Comparison of ENCODE assay signal across 14 cellular contexts in the genomic region with DNA sequence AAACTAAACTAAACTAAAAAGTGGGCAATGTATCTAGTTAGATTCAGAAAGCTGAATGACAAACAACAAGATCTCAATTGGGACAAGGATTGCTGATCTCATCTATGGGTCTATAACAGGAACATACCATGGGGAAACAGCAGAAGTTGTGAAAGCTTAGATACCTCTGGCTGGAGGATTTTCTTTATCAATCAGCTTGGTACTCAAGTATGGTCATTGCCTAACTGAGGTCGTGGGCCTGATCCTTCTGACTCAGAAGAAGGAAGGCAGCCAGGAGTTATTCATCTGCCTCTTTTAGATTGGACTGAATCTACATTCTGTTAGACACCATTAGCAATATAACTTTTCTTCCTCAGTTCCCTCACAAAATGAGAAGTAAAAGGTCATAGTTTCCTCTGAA. TPM values are rescaled to one million over a fixed set of nuclear protein-coding genes. Genes with fewer than 3 reads are reported as not detected.
A peak's percentile ranks its signal among the peaks of the same experiment; 100 is the strongest.
DNase-seq lines count a peak whose midpoint lies in the region; ATAC-seq, FAIRE-seq and TF ChIP-seq lines count a peak whose summit lies in the region.
"Had no signal": no experiment of that assay in that cellular context is flagged by ENCODE, and none has a peak within 500 bp of the region (broad histone marks: within the 10 kb centered on the region; RNA-seq: fewer than 3 reads in every experiment).

No MANE protein-coding gene starts in this region.

- H4K20me1 ChIP-seq in endothelial cell of umbilical vein (replicated peaks; ENCODE audit: control insufficient read depth, extremely low read depth, insufficient read depth, low read length): no peaks in the 10 kb centered on the region

- ATAC-seq in activated CD8-positive, alpha-beta T cell treated with anti-CD3 and anti-CD28 coated beads for 36 hours: peak; percentile 22
- no peak for ATAC-seq in activated CD8-positive, alpha-beta T cell treated with anti-CD3 and anti-CD28 coated beads, Interleukin-2, amount 10 ng/mL, durations not matched to agents 7 days and 5 days
- ATAC-seq in gastrocnemius medialis (peak; percentile 80 to 94), HG03045 (IDR thresholded peaks at IDR 0.05; ENCODE audit: unreplicated experiment) (no peak), HG03095 (IDR thresholded peaks at IDR 0.05; ENCODE audit: unreplicated experiment) (no peak)

- H3K9ac ChIP-seq in endothelial cell of umbilical vein (replicated peaks; ENCODE audit: extremely low read depth, insufficient read depth, low read length): no peak overlapping the region

- H3K36me3 ChIP-seq in endothelial cell of umbilical vein (ENCODE audit: control insufficient read depth in 2 of 2, extremely low read depth in 1 of 2, insufficient read depth in 2 of 2, low read length in 2 of 2) (no peaks in the 10 kb centered on the region), gastrocnemius medialis (no peaks in the 10 kb centered on the region)
- H3K36me3 ChIP-seq: upper lobe of left lung had no signal

- no peak overlapping the region for H3K4me3 ChIP-seq in endothelial cell of umbilical vein (replicated peaks in 1 of 3; ENCODE audit: insufficient read depth in 1 of 3, low read depth in 1 of 3, low read length in 3 of 3)
- no peak overlapping the region for H3K4me3 ChIP-seq in gastrocnemius medialis
- H3K4me3 ChIP-seq: upper lobe of left lung had no signal

- H3K4me3 Mint-ChIP-seq in activated CD8-positive, alpha-beta T cell treated with anti-CD3 and anti-CD28 coated beads for 36 hours: no peak overlapping the region
- no peak overlapping the region for H3K4me3 Mint-ChIP-seq in activated CD8-positive, alpha-beta T cell treated with anti-CD3 and anti-CD28 coated beads, Interleukin-2, amount 10 ng/mL, durations not matched to agents 7 days and 5 days
- H3K4me3 Mint-ChIP-seq: mesothelial cell of epicardium had no signal

- no peak overlapping the region for H2AFZ ChIP-seq in endothelial cell of umbilical vein (ENCODE audit: low read depth, low read length)

- H3K27me3 ChIP-seq in endothelial cell of umbilical vein (ENCODE audit: control insufficient read depth in 2 of 2, insufficient read depth in 2 of 2, low read length in 2 of 2): no peaks in the 10 kb centered on the region
- H3K27me3 ChIP-seq in gastrocnemius medialis: no peaks in the 10 kb centered on the region
- H3K27me3 ChIP-seq: upper lobe of left lung had no signal

- H3K36me3 Mint-ChIP-seq in activated CD8-positive, alpha-beta T cell treated with anti-CD3 and anti-CD28 coated beads for 36 hours (ENCODE audit: low read depth): no peaks in the 10 kb centered on the region
- H3K36me3 Mint-ChIP-seq in activated CD8-positive, alpha-beta T cell treated with anti-CD3 and anti-CD28 coated beads, Interleukin-2, amount 10 ng/mL, durations not matched to agents 7 days and 5 days (ENCODE audit: low read depth): peaks cover 3% of the 10 kb centered on the region

- in situ Hi-C loops in gastrocnemius medialis (cut with MboI; ENCODE audit: low sequenced_read_pairs in 4 of 4): loop anchor here in 2 of 4 donors (25.0 kb wide), 2 partner anchors 402 to 527 kb away; a partner anchor contains a TSS

- TF ChIP-seq CTCF in activated CD8-positive, alpha-beta T cell treated with anti-CD3 and anti-CD28 coated beads for 36 hours (IDR thresholded peaks at IDR 0.05): no peak
- TF ChIP-seq CTCF in endothelial cell of umbilical vein (IDR thresholded peaks at IDR 0.05; ENCODE audit: extremely low read depth in 1 of 2, insufficient read depth in 1 of 2, low read depth in 1 of 2, low read length in 2 of 2) (no peak), gastrocnemius medialis (IDR thresholded peaks at IDR 0.05 in 4 of 5, conservative IDR thresholded peaks at IDR 0.05 in 1 of 5) (no peak)

- H3K9me3 ChIP-seq in endothelial cell of umbilical vein (replicated peaks; ENCODE audit: control insufficient read depth, insufficient read depth, low read length): no peaks in the 10 kb centered on the region
- H3K9me3 ChIP-seq in gastrocnemius medialis: no peaks in the 10 kb centered on the region
- H3K9me3 ChIP-seq: upper lobe of left lung had no signal

- POLR2A ChIA-PET in activated CD8-positive, alpha-beta T cell treated with anti-CD3 and anti-CD28 coated beads for 36 hours (lab: Charles Lee): interaction anchor here (0.7 kb wide), 1 partner anchor 29 kb away, joined by 3 read pairs; no protein-coding TSS in a partner anchor
- POLR2A ChIA-PET in activated CD8-positive, alpha-beta T cell treated with anti-CD3 and anti-CD28 coated beads, Interleukin-2, amount 10 ng/mL, durations not matched to agents 7 days and 5 days (lab: Charles Lee): no interaction called here
- POLR2A ChIA-PET in endothelial cell of umbilical vein (lab: Charles Lee): interaction anchor here (0.6 to 1.1 kb wide), 2 partner anchors 11 to 17 kb away, joined by 3 to 5 read pairs; no protein-coding TSS in a partner anchor

- FAIRE-seq in endothelial cell of umbilical vein (lab: Jason Lieb, UNC): no peak

- H3K9me3 Mint-ChIP-seq in activated CD8-positive, alpha-beta T cell treated with anti-CD3 and anti-CD28 coated beads for 36 hours: no peaks in the 10 kb centered on the region
- no peaks in the 10 kb centered on the region for H3K9me3 Mint-ChIP-seq in activated CD8-positive, alpha-beta T cell treated with anti-CD3 and anti-CD28 coated beads, Interleukin-2, amount 10 ng/mL, durations not matched to agents 7 days and 5 days (ENCODE audit: insufficient read depth)

- CTCF ChIA-PET in activated CD8-positive, alpha-beta T cell treated with anti-CD3 and anti-CD28 coated beads for 36 hours (lab: Charles Lee): interaction anchor here (0.9 to 1.2 kb wide), 3 partner anchors 12 to 209 kb away, joined by 3 read pairs; no protein-coding TSS in a partner anchor
- CTCF ChIA-PET in activated CD8-positive, alpha-beta T cell treated with anti-CD3 and anti-CD28 coated beads, Interleukin-2, amount 10 ng/mL, durations not matched to agents 7 days and 5 days (lab: Charles Lee): interaction anchor here (2.6 kb wide), 1 partner anchor 210 kb away, joined by 11 read pairs; no protein-coding TSS in a partner anchor
- CTCF ChIA-PET in endothelial cell of umbilical vein (lab: Charles Lee): interaction anchor here (1.3 to 11.8 kb wide), 4 partner anchors 11 to 534 kb away, joined by 3 to 325 read pairs (median 160); no protein-coding TSS in a partner anchor

- H3K4me1 Mint-ChIP-seq in activated CD8-positive, alpha-beta T cell treated with anti-CD3 and anti-CD28 coated beads for 36 hours (ENCODE audit: low read depth): peaks cover 2% of the 10 kb centered on the region
- H3K4me1 Mint-ChIP-seq in activated CD8-positive, alpha-beta T cell treated with anti-CD3 and anti-CD28 coated beads, Interleukin-2, amount 10 ng/mL, durations not matched to agents 7 days and 5 days (ENCODE audit: low read depth): peaks cover 2% of the 10 kb centered on the region

- H3K4me1 ChIP-seq in endothelial cell of umbilical vein (ENCODE audit: control insufficient read depth, extremely low read depth, insufficient read depth, low read length) (no peaks in the 10 kb centered on the region), gastrocnemius medialis (peaks cover under 1 to 8% of the 10 kb centered on the region in 2 donors)

- no peaks in the 10 kb centered on the region for H3K9me1 ChIP-seq in endothelial cell of umbilical vein (replicated peaks; ENCODE audit: control insufficient read depth, extremely low read depth, insufficient read depth, low read length)

- dilution Hi-C loops in endothelial cell of umbilical vein (cut with MboI; ENCODE audit: extremely low pct_ligation_motif_present, low sequenced_read_pairs): no loop called here

- no peaks in the 10 kb centered on the region for H3K27me3 Mint-ChIP-seq in activated CD8-positive, alpha-beta T cell treated with anti-CD3 and anti-CD28 coated beads for 36 hours
- H3K27me3 Mint-ChIP-seq in activated CD8-positive, alpha-beta T cell treated with anti-CD3 and anti-CD28 coated beads, Interleukin-2, amount 10 ng/mL, durations not matched to agents 7 days and 5 days (ENCODE audit: low read depth): no peaks in the 10 kb centered on the region

- H3K27ac Mint-ChIP-seq in activated CD8-positive, alpha-beta T cell treated with anti-CD3 and anti-CD28 coated beads for 36 hours: no peak overlapping the region
- H3K27ac Mint-ChIP-seq in activated CD8-positive, alpha-beta T cell treated with anti-CD3 and anti-CD28 coated beads, Interleukin-2, amount 10 ng/mL, durations not matched to agents 7 days and 5 days: no peak overlapping the region
- H3K27ac Mint-ChIP-seq: mesothelial cell of epicardium had no signal

- intact Hi-C loops in activated CD8-positive, alpha-beta T cell treated with anti-CD3 and anti-CD28 coated beads for 36 hours (cut with micrococcal nuclease): no loop called here
- intact Hi-C loops in endothelial cell of umbilical vein (cut with micrococcal nuclease): no loop called here
- intact Hi-C loops in gastrocnemius medialis (cut with DNase I; ENCODE audit: low total_unique reads): no loop called here

- TF ChIP-seq POLR2A in endothelial cell of umbilical vein (IDR thresholded peaks at IDR 0.05; ENCODE audit: low read depth, low read length): no peak
- TF ChIP-seq POLR2A in gastrocnemius medialis (IDR thresholded peaks at IDR 0.05): no peak

- H3K27ac ChIP-seq in endothelial cell of umbilical vein (ENCODE audit: insufficient read depth, low read depth, low read length) (no peak overlapping the region), gastrocnemius medialis (peak overlapping the region in 1 of 4 donors; percentile 20)
- H3K27ac ChIP-seq: upper lobe of left lung had no signal

- no peak overlapping the region for H3K4me2 ChIP-seq in endothelial cell of umbilical vein (ENCODE audit: insufficient read depth, low read length)

- no peaks in the 10 kb centered on the region for H3K79me2 ChIP-seq in endothelial cell of umbilical vein (ENCODE audit: control insufficient read depth, insufficient read depth, low read length)

- no TSS peak for BruUV-seq in endothelial cell of umbilical vein (replicated peaks; lab: Mats Ljungman, UMichigan)

- no peak for DNase-seq in activated CD8-positive, alpha-beta T cell treated with anti-CD3 and anti-CD28 coated beads for 36 hours
- no peak for DNase-seq in activated CD8-positive, alpha-beta T cell treated with anti-CD3 and anti-CD28 coated beads, Interleukin-2, amount 10 ng/mL, durations not matched to agents 7 days and 5 days
- peak; percentile 69 for DNase-seq in NCI-H226
- DNase-seq in endothelial cell of umbilical vein (ENCODE audit: low read depth, low spot score): no peak
- DNase-seq in gastrocnemius medialis: no peak
- no peak for DNase-seq in RPMI8226
- DNase-seq: cerebellar nuclear complex, hippocampal formation, NCI-H1048, retina, upper lobe of left lung had no signal

RNA-seq across cellular contexts. Expression of a gene that starts 39.7 kb away (rescaled TPM):
- total RNA-seq in activated CD8-positive, alpha-beta T cell treated with anti-CD3 and anti-CD28 coated beads for 36 hours: 10 to 100 TPM; 81.7 to 82.2 TPM
- 10 to 100 TPM; 67.6 to 72.1 TPM for total RNA-seq in activated CD8-positive, alpha-beta T cell treated with anti-CD3 and anti-CD28 coated beads, Interleukin-2, amount 10 ng/mL, durations not matched to agents 7 days and 5 days
- 53.7 and 55.5 TPM in 2 replicates for total RNA-seq in endothelial cell of umbilical vein
- polyA plus RNA-seq in endothelial cell of umbilical vein: 3.9 and 8.0 TPM in 2 replicates
- polyA plus RNA-seq in endothelial cell of umbilical vein (2011; cell fraction: cytosol; rRNA removed): 14.5 and 15.8 TPM in 2 replicates
- polyA plus RNA-seq in endothelial cell of umbilical vein (2011; cell fraction: nucleus; rRNA removed): 35.5 and 42.6 TPM in 2 replicates
- polyA plus RNA-seq in endothelial cell of umbilical vein (2012): 36.7 and 59.7 TPM in 2 replicates
- 11.1 and 24.2 TPM in 2 replicates for polyA minus RNA-seq in endothelial cell of umbilical vein
- 8.5 TPM for polyA minus RNA-seq in endothelial cell of umbilical vein (2011; cell fraction: cytosol; rRNA and poly(A)+ RNA removed)
- 22.3 and 25.3 TPM in 2 replicates for polyA minus RNA-seq in endothelial cell of umbilical vein (2011; cell fraction: nucleus; rRNA and poly(A)+ RNA removed)
- 10 to 100 TPM; 50.4 to 75.3 (median 59.1) TPM for total RNA-seq in gastrocnemius medialis

Comparison
In these comparisons a context has a peak if more than half of its experiments do, and no peak if none do; other contexts are left out.
1. ATAC-seq: peak in activated CD8-positive, alpha-beta T cell treated with anti-CD3 and anti-CD28 coated beads for 36 hours (single experiment) and gastrocnemius medialis (2 of 2); none in activated CD8-positive, alpha-beta T cell treated with anti-CD3 and anti-CD28 coated beads, Interleukin-2, amount 10 ng/mL, durations not matched to agents 7 days and 5 days (single experiment), HG03045 (single experiment) and HG03095 (single experiment).